In the genomic region with DNA sequence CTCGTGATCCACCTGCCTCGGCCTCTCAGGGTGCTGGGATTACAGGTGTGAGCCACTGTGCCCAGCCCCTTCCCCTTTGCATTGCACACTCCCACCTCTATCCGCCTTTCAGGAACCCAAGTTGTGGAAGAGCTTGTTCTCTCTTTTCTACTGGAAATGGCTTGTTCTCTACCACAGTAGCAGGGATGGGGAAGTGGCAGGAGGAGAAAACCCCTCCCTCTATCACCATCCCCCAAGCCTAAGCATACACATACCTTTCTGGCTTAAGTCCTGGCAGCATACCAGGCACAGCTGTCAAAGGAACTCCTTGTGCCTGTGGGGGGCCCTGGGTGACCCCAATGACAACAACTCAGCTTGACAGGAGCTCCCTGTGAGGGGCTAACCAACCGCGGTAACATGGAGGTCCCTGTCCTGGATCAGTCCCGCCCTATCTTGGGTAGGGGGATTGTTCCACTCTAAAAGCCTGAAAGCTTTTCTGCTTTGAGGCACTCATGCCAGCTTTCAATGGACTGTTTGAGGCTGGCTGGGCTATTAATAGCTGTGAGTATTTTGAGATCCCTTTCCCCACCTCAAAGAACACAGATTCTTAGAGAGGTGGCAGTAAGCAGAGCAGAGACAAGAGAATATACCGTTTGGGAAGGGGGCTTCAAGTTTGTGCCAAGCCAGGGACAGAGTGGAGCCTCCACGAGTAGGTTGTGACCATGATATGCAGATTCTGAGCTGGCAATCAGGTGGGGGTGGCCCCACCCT, we compare ENCODE assay signal across 10 cellular contexts. TPM values are rescaled to one million over a fixed set of nuclear protein-coding genes. Genes with fewer than 3 reads are reported as not detected.
DNase-seq lines count a peak whose midpoint lies in the region; ATAC-seq lines count a peak whose summit lies in the region.
"Had no signal": no experiment of that assay in that cellular context is flagged by ENCODE, and none has a peak within 500 bp of the region (broad histone marks: within the 10 kb centered on the region; RNA-seq: fewer than 3 reads in every experiment).

No MANE protein-coding gene starts in this region.

- DNase-seq in activated CD4-positive, alpha-beta T cell treated with anti-CD3 and anti-CD28 coated beads, Interleukin-2, amount 10 ng/mL, durations not matched to agents 24 days and 14 days, result no peak
- no peak for DNase-seq in activated CD4-positive, alpha-beta T cell treated with anti-CD3 and anti-CD28 coated beads, Interleukin-2, amount 50 U/mL, for 4 hours
- no peak for DNase-seq in activated CD8-positive, alpha-beta T cell treated with anti-CD3 and anti-CD28 coated beads, Interleukin-2, amount 10 ng/mL, durations not matched to agents 7 days and 5 days
- peak in 1 of 3 donors; percentile 25 for DNase-seq in right cardiac atrium
- DNase-seq in stimulated activated naive B cell treated with anti-CD40 and anti-IgM and Interleukin-4, amounts not matched to agents 10 μg/mL and 1 μg/mL and 100 μg/mL, for 72 hours, result no peak
- DNase-seq in NCI-H187 (lab: John Stamatoyannopoulos, UW), result no peak
- DNase-seq: NCI-H446; stimulated activated CD4-positive, alpha-beta T cell treated with anti-CD3 and anti-CD28 coated beads, Interleukin-4, amount 100 ng/mL, for 24 hours had no signal

- no peak overlapping the region for H3K4me3 ChIP-seq in right cardiac atrium (ENCODE audit: low read length)

- peaks cover 50% of the 10 kb centered on the region for H3K36me3 Mint-ChIP-seq in activated CD4-positive, alpha-beta T cell treated with anti-CD3 and anti-CD28 coated beads, Interleukin-2, amount 10 ng/mL, durations not matched to agents 24 days and 14 days (ENCODE audit: low read depth)
- H3K36me3 Mint-ChIP-seq in activated CD8-positive, alpha-beta T cell treated with anti-CD3 and anti-CD28 coated beads, Interleukin-2, amount 10 ng/mL, durations not matched to agents 7 days and 5 days (ENCODE audit: low read depth), result peaks cover 49% of the 10 kb centered on the region
- peaks cover 28 to 55% of the 10 kb centered on the region in 2 donors for H3K36me3 Mint-ChIP-seq in stimulated activated naive B cell treated with anti-CD40 and anti-IgM and Interleukin-4, amounts not matched to agents 10 μg/mL and 1 μg/mL and 100 μg/mL, for 72 hours

- intact Hi-C loops in activated CD4-positive, alpha-beta T cell treated with anti-CD3 and anti-CD28 coated beads, Interleukin-2, amount 10 ng/mL, durations not matched to agents 24 days and 14 days (cut with micrococcal nuclease), result no loop called here
- intact Hi-C loops in right cardiac atrium (cut with DNase I), result loop anchor here in 1 of 4 donors (5.0 kb wide), 1 partner anchor 36 kb away; the partner anchor contains the start of gene CUL7

- H3K27ac ChIP-seq in right cardiac atrium (ENCODE audit: low read length), result peak overlapping the region; percentile 46

- peak overlapping the region; percentile 38 for H3K4me3 Mint-ChIP-seq in activated CD4-positive, alpha-beta T cell treated with anti-CD3 and anti-CD28 coated beads, Interleukin-2, amount 10 ng/mL, durations not matched to agents 24 days and 14 days
- peak overlapping the region; percentile 40 for H3K4me3 Mint-ChIP-seq in activated CD8-positive, alpha-beta T cell treated with anti-CD3 and anti-CD28 coated beads, Interleukin-2, amount 10 ng/mL, durations not matched to agents 7 days and 5 days
- peak overlapping the region; percentile 35 to 37 for H3K4me3 Mint-ChIP-seq in stimulated activated naive B cell treated with anti-CD40 and anti-IgM and Interleukin-4, amounts not matched to agents 10 μg/mL and 1 μg/mL and 100 μg/mL, for 72 hours

- peaks cover 6% of the 10 kb centered on the region for H3K4me1 ChIP-seq in right cardiac atrium (ENCODE audit: control insufficient read depth, insufficient read depth, low read length)

- no peak overlapping the region for H3K27ac Mint-ChIP-seq in activated CD4-positive, alpha-beta T cell treated with anti-CD3 and anti-CD28 coated beads, Interleukin-2, amount 10 ng/mL, durations not matched to agents 24 days and 14 days
- peak overlapping the region; percentile 35 for H3K27ac Mint-ChIP-seq in activated CD8-positive, alpha-beta T cell treated with anti-CD3 and anti-CD28 coated beads, Interleukin-2, amount 10 ng/mL, durations not matched to agents 7 days and 5 days
- peak overlapping the region; percentile 57 for H3K27ac Mint-ChIP-seq in stimulated activated naive B cell treated with anti-CD40 and anti-IgM and Interleukin-4, amounts not matched to agents 10 μg/mL and 1 μg/mL and 100 μg/mL, for 72 hours

- ATAC-seq in activated CD8-positive, alpha-beta T cell treated with anti-CD3 and anti-CD28 coated beads, Interleukin-2, amount 10 ng/mL, durations not matched to agents 7 days and 5 days, result no peak
- ATAC-seq in right cardiac atrium (no peak), HG02610 (IDR thresholded peaks at IDR 0.05; ENCODE audit: unreplicated experiment) (no peak), GM18517 (IDR thresholded peaks at IDR 0.05; ENCODE audit: unreplicated experiment) (no peak)
- no peak for ATAC-seq in stimulated activated naive B cell treated with anti-CD40 and anti-IgM and Interleukin-4, amounts not matched to agents 10 μg/mL and 1 μg/mL and 100 μg/mL, for 72 hours (replicated peaks)

- peaks cover 52% of the 10 kb centered on the region for H3K4me1 Mint-ChIP-seq in activated CD4-positive, alpha-beta T cell treated with anti-CD3 and anti-CD28 coated beads, Interleukin-2, amount 10 ng/mL, durations not matched to agents 24 days and 14 days
- H3K4me1 Mint-ChIP-seq in activated CD8-positive, alpha-beta T cell treated with anti-CD3 and anti-CD28 coated beads, Interleukin-2, amount 10 ng/mL, durations not matched to agents 7 days and 5 days (ENCODE audit: low read depth), result peaks cover 52% of the 10 kb centered on the region
- peaks cover 43 to 71% of the 10 kb centered on the region in 2 donors for H3K4me1 Mint-ChIP-seq in stimulated activated naive B cell treated with anti-CD40 and anti-IgM and Interleukin-4, amounts not matched to agents 10 μg/mL and 1 μg/mL and 100 μg/mL, for 72 hours

- 65% methylated on average over 8 of the region's 8 CpGs for WGBS in right cardiac atrium

- POLR2A ChIA-PET in activated CD8-positive, alpha-beta T cell treated with anti-CD3 and anti-CD28 coated beads, Interleukin-2, amount 10 ng/mL, durations not matched to agents 7 days and 5 days (lab: Charles Lee), result interaction anchor here (0.9 to 2.2 kb wide), 3 partner anchors 37 to 82 kb away, joined by 3 to 11 read pairs (median 4); partner anchors contain the start of genes KLC4, MRPL2 and PEX6

- CTCF ChIA-PET in activated CD8-positive, alpha-beta T cell treated with anti-CD3 and anti-CD28 coated beads, Interleukin-2, amount 10 ng/mL, durations not matched to agents 7 days and 5 days (lab: Charles Lee), result interaction anchor here (1.1 kb wide), 1 partner anchor 9 kb away, joined by 3 read pairs; no protein-coding TSS in a partner anchor

- no peaks in the 10 kb centered on the region for H3K27me3 ChIP-seq in right cardiac atrium (ENCODE audit: control insufficient read depth, insufficient read depth)

- H3K9me3 Mint-ChIP-seq in activated CD4-positive, alpha-beta T cell treated with anti-CD3 and anti-CD28 coated beads, Interleukin-2, amount 10 ng/mL, durations not matched to agents 24 days and 14 days, result no peaks in the 10 kb centered on the region
- no peaks in the 10 kb centered on the region for H3K9me3 Mint-ChIP-seq in activated CD8-positive, alpha-beta T cell treated with anti-CD3 and anti-CD28 coated beads, Interleukin-2, amount 10 ng/mL, durations not matched to agents 7 days and 5 days (ENCODE audit: insufficient read depth)
- no peaks in the 10 kb centered on the region for H3K9me3 Mint-ChIP-seq in stimulated activated naive B cell treated with anti-CD40 and anti-IgM and Interleukin-4, amounts not matched to agents 10 μg/mL and 1 μg/mL and 100 μg/mL, for 72 hours

- no peaks in the 10 kb centered on the region for H3K27me3 Mint-ChIP-seq in activated CD4-positive, alpha-beta T cell treated with anti-CD3 and anti-CD28 coated beads, Interleukin-2, amount 10 ng/mL, durations not matched to agents 24 days and 14 days
- no peaks in the 10 kb centered on the region for H3K27me3 Mint-ChIP-seq in activated CD8-positive, alpha-beta T cell treated with anti-CD3 and anti-CD28 coated beads, Interleukin-2, amount 10 ng/mL, durations not matched to agents 7 days and 5 days (ENCODE audit: low read depth)
- H3K27me3 Mint-ChIP-seq in stimulated activated naive B cell treated with anti-CD40 and anti-IgM and Interleukin-4, amounts not matched to agents 10 μg/mL and 1 μg/mL and 100 μg/mL, for 72 hours, result no peaks in the 10 kb centered on the region

- no peaks in the 10 kb centered on the region for H3K9me3 ChIP-seq in right cardiac atrium (ENCODE audit: control insufficient read depth, low read length)

RNA-seq across cellular contexts. Expression of gene KLHDC3, which starts 2.3 kb away (rescaled TPM):
- total RNA-seq in activated CD4-positive, alpha-beta T cell treated with anti-CD3 and anti-CD28 coated beads, Interleukin-2, amount 10 ng/mL, durations not matched to agents 24 days and 14 days, result 73.8 and 77.5 TPM in 2 replicates
- total RNA-seq in activated CD8-positive, alpha-beta T cell treated with anti-CD3 and anti-CD28 coated beads, Interleukin-2, amount 10 ng/mL, durations not matched to agents 7 days and 5 days, result 10 to 100 TPM; 75.4 to 76.0 TPM
- total RNA-seq in right cardiac atrium, result 100 to 1,000 TPM in 3 of 4 donors, 10 to 100 TPM in 1; 97.3 to 176 (median 138) TPM
- polyA plus RNA-seq in right cardiac atrium, result 170 TPM

RNA-seq across cellular contexts. Expression of gene MEA1, which starts 2.6 kb away (rescaled TPM):
- total RNA-seq in activated CD4-positive, alpha-beta T cell treated with anti-CD3 and anti-CD28 coated beads, Interleukin-2, amount 10 ng/mL, durations not matched to agents 24 days and 14 days, result 93.5 and 94.3 TPM in 2 replicates
- 10 to 100 TPM; 77.1 to 84.1 TPM for total RNA-seq in activated CD8-positive, alpha-beta T cell treated with anti-CD3 and anti-CD28 coated beads, Interleukin-2, amount 10 ng/mL, durations not matched to agents 7 days and 5 days
- 10 to 100 TPM; 29.9 to 44.4 (median 34.6) TPM for total RNA-seq in right cardiac atrium
- 59.3 TPM for polyA plus RNA-seq in right cardiac atrium

RNA-seq across cellular contexts. Expression of gene RRP36, which starts 5.1 kb away (rescaled TPM):
- 79.9 and 83.4 TPM in 2 replicates for total RNA-seq in activated CD4-positive, alpha-beta T cell treated with anti-CD3 and anti-CD28 coated beads, Interleukin-2, amount 10 ng/mL, durations not matched to agents 24 days and 14 days
- 10 to 100 TPM; 84.3 to 92.8 TPM for total RNA-seq in activated CD8-positive, alpha-beta T cell treated with anti-CD3 and anti-CD28 coated beads, Interleukin-2, amount 10 ng/mL, durations not matched to agents 7 days and 5 days
- 10 to 100 TPM; 28.2 to 34.3 (median 29.6) TPM for total RNA-seq in right cardiac atrium
- polyA plus RNA-seq in right cardiac atrium, result 27.2 TPM

RNA-seq across cellular contexts. Expression of gene PPP2R5D, which starts 32.0 kb away (rescaled TPM):
- 54.2 and 54.6 TPM in 2 replicates for total RNA-seq in activated CD4-positive, alpha-beta T cell treated with anti-CD3 and anti-CD28 coated beads, Interleukin-2, amount 10 ng/mL, durations not matched to agents 24 days and 14 days
- total RNA-seq in activated CD8-positive, alpha-beta T cell treated with anti-CD3 and anti-CD28 coated beads, Interleukin-2, amount 10 ng/mL, durations not matched to agents 7 days and 5 days, result 10 to 100 TPM; 63.1 to 66.5 TPM
- 10 to 100 TPM; 32.1 to 39.3 (median 37.6) TPM for total RNA-seq in right cardiac atrium
- 26.4 TPM for polyA plus RNA-seq in right cardiac atrium

RNA-seq across cellular contexts. Expression of gene CUL7, which starts 37.3 kb away (rescaled TPM):
- total RNA-seq in activated CD4-positive, alpha-beta T cell treated with anti-CD3 and anti-CD28 coated beads, Interleukin-2, amount 10 ng/mL, durations not matched to agents 24 days and 14 days, result 22.6 and 24.7 TPM in 2 replicates
- 1 to 10 TPM; 8.5 to 8.9 TPM for total RNA-seq in activated CD8-positive, alpha-beta T cell treated with anti-CD3 and anti-CD28 coated beads, Interleukin-2, amount 10 ng/mL, durations not matched to agents 7 days and 5 days
- 1 to 10 TPM; 6.7 to 9.6 (median 9.2) TPM for total RNA-seq in right cardiac atrium
- 4.5 TPM for polyA plus RNA-seq in right cardiac atrium
